Comparison of ENCODE assay signal across 36 cellular contexts in the genomic region with DNA sequence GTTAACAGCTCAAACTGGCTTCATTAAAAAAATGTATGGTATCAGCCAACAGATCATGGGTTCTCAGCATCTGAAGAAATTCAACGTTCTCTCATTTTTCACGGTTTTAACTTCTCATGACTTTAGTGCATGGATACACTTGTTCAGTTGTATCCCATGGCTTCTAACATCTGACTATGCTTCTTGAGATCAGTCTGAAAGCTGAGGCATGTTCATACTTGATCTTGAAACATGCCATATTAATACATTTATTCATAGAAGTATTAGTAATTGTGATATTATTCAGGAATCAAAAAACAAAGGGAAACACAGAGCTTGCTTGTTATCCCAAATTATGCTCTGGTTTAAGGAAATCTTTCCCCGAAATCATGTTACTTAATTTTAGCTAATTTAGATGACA.
"Had no signal": no experiment of that assay in that cellular context is flagged by ENCODE, and none has a peak within 500 bp of the region (broad histone marks: within the 10 kb centered on the region; RNA-seq: fewer than 3 reads in every experiment).

No MANE protein-coding gene starts in this region.

- H3K9me3 Mint-ChIP-seq: central memory CD8-positive, alpha-beta T cell had no signal

- H3K36me3 Mint-ChIP-seq: activated CD4-positive, alpha-beta memory T cell treated with anti-CD3 and anti-CD28 coated beads for 36 hours; T-cell had no signal

- H3K4me1 ChIP-seq: adrenal gland, body of pancreas, breast epithelium had no signal

- H3K4me3 Mint-ChIP-seq: activated B cell treated with CpG ODN at 0.5 μM for 24 hours; activated CD4-positive, alpha-beta memory T cell treated with anti-CD3 and anti-CD28 coated beads for 36 hours; activated CD4-positive, alpha-beta T cell treated with anti-CD3 and anti-CD28 coated beads, Interleukin-2, amount 10 ng/mL, durations not matched to agents 24 days and 14 days; activated CD8-positive, alpha-beta T cell treated with anti-CD3 and anti-CD28 coated beads for 36 hours; activated naive CD4-positive, alpha-beta T cell treated with anti-CD3 and anti-CD28 coated beads for 36 hours; activated naive CD8-positive, alpha-beta T cell treated with anti-CD3 and anti-CD28 coated beads for 36 hours; activated T-cell treated with anti-CD3 and anti-CD28 coated beads, Interleukin-2, amount 50 U/mL, for 4 hours; activated T-cell treated with anti-CD3 and anti-CD28 coated beads, Interleukin-2, amount 50 U/mL, for 72 hours; activated T-helper 1 cell treated with anti-CD3 and anti-CD28 coated beads, Interleukin-12 subunit alpha, Interleukin-12 subunit beta, Interleukin-2, Interleukin-4 antibody, amounts not matched to agents 30 ng/mL and 10 ng/mL and 1 ng/mL, durations not matched to agents 14 hours and 24 hours and 36 hours; activated T-helper 17 cell treated with anti-CD3 and anti-CD28 coated beads, Interleukin-2, amount 50 U/mL, for 72 hours; central memory CD8-positive, alpha-beta T cell; T-cell; T-helper 17 cell had no signal

- H3K27ac Mint-ChIP-seq: activated B cell treated with CpG ODN at 0.5 μM for 24 hours; activated CD4-positive, alpha-beta memory T cell treated with anti-CD3 and anti-CD28 coated beads for 36 hours; activated CD4-positive, alpha-beta T cell treated with anti-CD3 and anti-CD28 coated beads, Interleukin-2, amount 10 ng/mL, durations not matched to agents 24 days and 14 days; activated CD8-positive, alpha-beta T cell treated with anti-CD3 and anti-CD28 coated beads for 36 hours; activated naive CD4-positive, alpha-beta T cell treated with anti-CD3 and anti-CD28 coated beads for 36 hours; activated naive CD4-positive, alpha-beta T cell treated with anti-CD3 and anti-CD28 coated beads, Interleukin-2, amount 50 U/mL, for 72 hours; activated naive CD8-positive, alpha-beta T cell treated with anti-CD3 and anti-CD28 coated beads for 36 hours; activated T-cell treated with anti-CD3 and anti-CD28 coated beads, Interleukin-2, amount 50 U/mL, for 72 hours; activated T-helper 1 cell treated with anti-CD3 and anti-CD28 coated beads, Interleukin-12 subunit alpha, Interleukin-12 subunit beta, Interleukin-2, Interleukin-4 antibody, amounts not matched to agents 30 ng/mL and 10 ng/mL and 1 ng/mL, durations not matched to agents 14 hours and 24 hours and 36 hours; activated T-helper 17 cell treated with anti-CD3 and anti-CD28 coated beads, Interleukin-2, amount 50 U/mL, for 72 hours; T-cell; T-helper 17 cell had no signal

- H3K27me3 ChIP-seq: adrenal gland, body of pancreas, brain microvascular endothelial cell, breast epithelium, cardiac muscle cell had no signal

- H3K9me3 ChIP-seq: adrenal gland, body of pancreas, breast epithelium had no signal

- DNase-seq: activated B cell treated with CpG ODN at 0.5 μM for 24 hours; activated CD4-positive, alpha-beta memory T cell treated with anti-CD3 and anti-CD28 coated beads for 36 hours; activated CD4-positive, alpha-beta T cell treated with anti-CD3 and anti-CD28 coated beads for 4 hours; activated CD4-positive, alpha-beta T cell treated with anti-CD3 and anti-CD28 coated beads, Interleukin-2, amount 10 ng/mL, durations not matched to agents 24 days and 14 days; activated CD4-positive, alpha-beta T cell treated with anti-CD3 and anti-CD28 coated beads, Interleukin-2, amount 50 U/mL, for 1 hour; activated CD4-positive, alpha-beta T cell treated with anti-CD3 and anti-CD28 coated beads, Interleukin-2, amount 50 U/mL, for 4 hours; activated CD4-positive, CD25-positive, alpha-beta regulatory T cell treated with anti-CD3 and anti-CD28 coated beads, Interleukin-2, amount 50 U/mL, for 72 hours; activated CD8-positive, alpha-beta memory T cell treated with anti-CD3 and anti-CD28 coated beads, Interleukin-2, amount 50 U/mL, for 4 hours; activated CD8-positive, alpha-beta T cell treated with anti-CD3 and anti-CD28 coated beads for 36 hours; activated effector memory CD4-positive, alpha-beta T cell treated with anti-CD3 and anti-CD28 coated beads, Interleukin-2, amount 50 U/mL, for 16 hours; activated gamma-delta T cell treated with Interleukin-2 at 50 U/mL for 16 hours; activated naive CD4-positive, alpha-beta T cell; activated naive CD4-positive, alpha-beta T cell treated with anti-CD3 and anti-CD28 coated beads for 36 hours; activated naive CD4-positive, alpha-beta T cell treated with anti-CD3 and anti-CD28 coated beads, Interleukin-2, amount 50 U/mL, for 16 hours; activated naive CD8-positive, alpha-beta T cell treated with anti-CD3 and anti-CD28 coated beads for 36 hours; activated T-cell treated with anti-CD3 and anti-CD28 coated beads for 4 hours; activated T-cell treated with anti-CD3 and anti-CD28 coated beads, Interleukin-2, amount 50 U/mL, for 1 hour; activated T-cell treated with anti-CD3 and anti-CD28 coated beads, Interleukin-2, amount 50 U/mL, for 4 hours; activated T-cell treated with anti-CD3 and anti-CD28 coated beads, Interleukin-2, amount 50 U/mL, for 72 hours; adrenal gland; amniotic stem cell; aorta; body of pancreas; brain microvascular endothelial cell; caudate nucleus; cerebellar nuclear complex; T-cell; T-helper 17 cell; T-helper 9 cell had no signal

- H3K27ac ChIP-seq: adrenal gland, body of pancreas, brain microvascular endothelial cell, breast epithelium, cardiac muscle cell, VCaP had no signal

- H3K36me3 ChIP-seq: adrenal gland, brain microvascular endothelial cell, breast epithelium, cardiac muscle cell had no signal

- ATAC-seq: activated CD8-positive, alpha-beta T cell treated with anti-CD3 and anti-CD28 coated beads for 36 hours; activated naive CD4-positive, alpha-beta T cell treated with anti-CD3 and anti-CD28 coated beads, Interleukin-2, amount 50 U/mL, for 72 hours; activated T-cell treated with anti-CD3 and anti-CD28 coated beads, Interleukin-2, amount 50 U/mL, for 4 hours; activated T-cell treated with anti-CD3 and anti-CD28 coated beads, Interleukin-2, amount 50 U/mL, for 72 hours; activated T-helper 17 cell treated with anti-CD3 and anti-CD28 coated beads, Interleukin-2, amount 50 U/mL, for 72 hours; body of pancreas; T-cell; T-helper 17 cell had no signal

- H3K4me3 ChIP-seq: adrenal gland, body of pancreas, breast epithelium, cardiac muscle cell had no signal

- H3K27me3 Mint-ChIP-seq: activated B cell treated with CpG ODN at 0.5 μM for 24 hours; activated CD4-positive, alpha-beta memory T cell treated with anti-CD3 and anti-CD28 coated beads for 36 hours; activated CD4-positive, alpha-beta T cell treated with anti-CD3 and anti-CD28 coated beads, Interleukin-2, amount 10 ng/mL, durations not matched to agents 24 days and 14 days; activated CD8-positive, alpha-beta T cell treated with anti-CD3 and anti-CD28 coated beads for 36 hours; activated naive CD8-positive, alpha-beta T cell treated with anti-CD3 and anti-CD28 coated beads for 36 hours; activated T-helper 17 cell treated with anti-CD3 and anti-CD28 coated beads, Interleukin-2, amount 50 U/mL, for 72 hours; central memory CD8-positive, alpha-beta T cell; T-cell; T-helper 17 cell had no signal

- H3K4me1 Mint-ChIP-seq: activated B cell treated with CpG ODN at 0.5 μM for 24 hours; activated CD4-positive, alpha-beta T cell treated with anti-CD3 and anti-CD28 coated beads, Interleukin-2, amount 10 ng/mL, durations not matched to agents 24 days and 14 days; activated naive CD8-positive, alpha-beta T cell treated with anti-CD3 and anti-CD28 coated beads for 36 hours; activated T-helper 17 cell treated with anti-CD3 and anti-CD28 coated beads, Interleukin-2, amount 50 U/mL, for 72 hours; central memory CD8-positive, alpha-beta T cell; T-cell; T-helper 17 cell had no signal
